ENCODE assay signal across 1 cellular context in genomic region chr16:11309895-11310633, GRCh38.
A peak's percentile ranks its signal among the peaks of the same experiment; 100 is the strongest.
TF ChIP-seq lines count a peak whose summit lies in the region.

No MANE protein-coding gene starts in this region.

TF ChIP-seq in GM12878, 131 proteins besides CTCF, POLR2A, EP300 and RAD21 (continued from another document):
- TF ChIP-seq ZNF592 (IDR thresholded peaks at IDR 0.05) (0 out of 2 replicates have a peak, but pooled peaks have one; percentile 45), CBX3 (IDR thresholded peaks at IDR 0.05; ENCODE audit: borderline replicate concordance, low read depth) (no peak), TCF12 (IDR thresholded peaks at IDR 0.05; ENCODE audit: low read depth, low read length) (0 out of 2 replicates have a peak, but pooled peaks have one; percentile 54)
- TF ChIP-seq, protein P1, sequence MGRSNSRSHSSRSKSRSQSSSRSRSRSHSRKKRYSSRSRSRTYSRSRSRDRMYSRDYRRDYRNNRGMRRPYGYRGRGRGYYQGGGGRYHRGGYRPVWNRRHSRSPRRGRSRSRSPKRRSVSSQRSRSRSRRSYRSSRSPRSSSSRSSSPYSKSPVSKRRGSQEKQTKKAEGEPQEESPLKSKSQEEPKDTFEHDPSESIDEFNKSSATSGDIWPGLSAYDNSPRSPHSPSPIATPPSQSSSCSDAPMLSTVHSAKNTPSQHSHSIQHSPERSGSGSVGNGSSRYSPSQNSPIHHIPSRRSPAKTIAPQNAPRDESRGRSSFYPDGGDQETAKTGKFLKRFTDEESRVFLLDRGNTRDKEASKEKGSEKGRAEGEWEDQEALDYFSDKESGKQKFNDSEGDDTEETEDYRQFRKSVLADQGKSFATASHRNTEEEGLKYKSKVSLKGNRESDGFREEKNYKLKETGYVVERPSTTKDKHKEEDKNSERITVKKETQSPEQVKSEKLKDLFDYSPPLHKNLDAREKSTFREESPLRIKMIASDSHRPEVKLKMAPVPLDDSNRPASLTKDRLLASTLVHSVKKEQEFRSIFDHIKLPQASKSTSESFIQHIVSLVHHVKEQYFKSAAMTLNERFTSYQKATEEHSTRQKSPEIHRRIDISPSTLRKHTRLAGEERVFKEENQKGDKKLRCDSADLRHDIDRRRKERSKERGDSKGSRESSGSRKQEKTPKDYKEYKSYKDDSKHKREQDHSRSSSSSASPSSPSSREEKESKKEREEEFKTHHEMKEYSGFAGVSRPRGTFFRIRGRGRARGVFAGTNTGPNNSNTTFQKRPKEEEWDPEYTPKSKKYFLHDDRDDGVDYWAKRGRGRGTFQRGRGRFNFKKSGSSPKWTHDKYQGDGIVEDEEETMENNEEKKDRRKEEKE (IDR thresholded peaks at IDR 0.05), result no peak
